8 cellular contexts compared by ENCODE assay signal in the genomic region with DNA sequence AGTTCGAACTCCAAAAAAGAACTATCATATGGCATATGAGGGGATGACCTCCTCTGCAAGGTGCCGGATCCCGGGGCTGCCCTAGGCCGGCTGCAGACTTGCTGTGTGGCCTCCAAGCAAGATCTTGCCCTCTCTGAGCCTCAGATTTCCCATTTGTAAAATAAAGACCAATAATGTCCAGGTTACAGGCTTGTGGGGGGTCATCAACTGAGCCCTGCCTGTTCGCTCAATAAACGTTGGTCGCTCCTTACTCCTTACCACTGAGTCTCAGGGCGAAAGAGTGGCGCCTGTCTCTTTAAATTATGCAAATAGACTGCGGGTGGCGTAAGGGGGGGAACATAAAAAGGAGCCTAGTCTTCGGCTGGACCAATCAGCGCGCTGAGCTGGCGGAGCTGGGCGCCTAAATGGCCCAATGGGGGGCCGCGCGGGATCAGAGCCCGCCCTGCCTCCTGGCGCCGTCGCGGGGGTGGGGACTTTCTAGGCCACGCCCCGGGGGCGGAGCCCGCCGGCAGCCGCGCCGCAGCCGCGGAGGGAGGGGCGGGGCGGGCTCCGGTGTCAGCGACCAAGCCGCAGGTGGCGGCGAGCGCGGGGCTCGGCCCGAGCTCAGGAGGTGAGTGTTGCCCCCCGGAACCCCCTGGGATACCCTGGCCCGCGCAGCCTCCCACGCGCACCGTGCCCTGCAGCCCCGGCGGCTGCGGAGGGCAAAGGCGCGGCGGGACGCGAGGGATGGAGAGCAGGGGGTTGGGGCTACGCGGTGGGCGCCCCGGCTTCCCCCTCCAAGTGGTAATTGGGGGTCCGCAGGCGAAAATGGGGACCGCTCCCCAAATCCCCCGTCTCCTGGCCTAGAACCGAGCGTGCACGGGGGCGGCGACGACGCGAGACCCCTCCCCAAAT. TPM values are rescaled to one million over a fixed set of nuclear protein-coding genes. Genes with fewer than 3 reads are reported as not detected.
DNase-seq lines count a peak whose midpoint lies in the region; TF ChIP-seq lines count a peak whose summit lies in the region.

No MANE protein-coding gene starts in this region.

- TF ChIP-seq CTCF in HFFc6 (IDR thresholded peaks at IDR 0.05): no peak
- TF ChIP-seq CTCF in NB4 (IDR thresholded peaks at IDR 0.05; ENCODE audit: low read depth, low read length): no peak
- no peak for TF ChIP-seq CTCF in suprapubic skin (IDR thresholded peaks at IDR 0.05)

- H3K9me3 ChIP-seq in suprapubic skin: no peaks in the 10 kb centered on the region

- peak; percentile 32 for TF ChIP-seq POLR2A in NB4 (IDR thresholded peaks at IDR 0.05; ENCODE audit: extremely low read depth, insufficient read length)
- TF ChIP-seq POLR2A in suprapubic skin (IDR thresholded peaks at IDR 0.05): no peak

- H3K4me1 ChIP-seq in suprapubic skin: peaks cover 14% of the 10 kb centered on the region

- H3K27ac Mint-ChIP-seq in HFFc6: no peak overlapping the region
- H3K27ac Mint-ChIP-seq in activated naive CD4-positive, alpha-beta T cell treated with anti-CD3 and anti-CD28 coated beads, Interleukin-2, amount 10 ng/mL, durations not matched to agents 7 days and 5 days: peak overlapping the region; percentile 82

- H3K27me3 Mint-ChIP-seq in HFFc6 (ENCODE audit: insufficient read depth): no peaks in the 10 kb centered on the region; the same call in 1 of the 2 replicates
- no peaks in the 10 kb centered on the region for H3K27me3 Mint-ChIP-seq in activated naive CD4-positive, alpha-beta T cell treated with anti-CD3 and anti-CD28 coated beads, Interleukin-2, amount 10 ng/mL, durations not matched to agents 7 days and 5 days

- H3K36me3 Mint-ChIP-seq in HFFc6 (ENCODE audit: low read depth): no peaks in the 10 kb centered on the region
- H3K36me3 Mint-ChIP-seq in activated naive CD4-positive, alpha-beta T cell treated with anti-CD3 and anti-CD28 coated beads, Interleukin-2, amount 10 ng/mL, durations not matched to agents 7 days and 5 days: peaks cover 11% of the 10 kb centered on the region

- WGBS in suprapubic skin: 21% methylated on average over 24 of the region's 75 CpGs

- CTCF ChIA-PET in activated naive CD4-positive, alpha-beta T cell treated with anti-CD3 and anti-CD28 coated beads, Interleukin-2, amount 10 ng/mL, durations not matched to agents 7 days and 5 days (lab: Charles Lee): interaction anchor here (1.0 to 1.6 kb wide), 3 partner anchors 20 to 166 kb away, joined by 3 to 4 read pairs (median 3); no protein-coding TSS in a partner anchor

- H3K27me3 ChIP-seq in suprapubic skin: no peaks in the 10 kb centered on the region

- H3K4me3 Mint-ChIP-seq in HFFc6: no peak overlapping the region
- H3K4me3 Mint-ChIP-seq in activated naive CD4-positive, alpha-beta T cell treated with anti-CD3 and anti-CD28 coated beads, Interleukin-2, amount 10 ng/mL, durations not matched to agents 7 days and 5 days: peak overlapping the region; percentile 98

- no peak overlapping the region for H3K27ac ChIP-seq in suprapubic skin

- peak; percentile 86 for DNase-seq in GF-D8 (lab: John Stamatoyannopoulos, UW)
- peak; percentile 75 for DNase-seq in HFFc6
- DNase-seq in NB4 (ENCODE audit: low read depth): peak; percentile 94
- DNase-seq in SK-N-DZ (ENCODE audit: low spot score): peak; percentile 93
- peak; percentile 96 for DNase-seq in activated naive CD4-positive, alpha-beta T cell treated with anti-CD3 and anti-CD28 coated beads, Interleukin-2, amount 10 ng/mL, durations not matched to agents 7 days and 5 days
- peak; percentile 97 for DNase-seq in globus pallidus (ENCODE audit: low spot score)
- DNase-seq in nucleus accumbens (lab: John Stamatoyannopoulos, UW): peak; percentile 37 to 98 (median 93)
- DNase-seq in suprapubic skin (ENCODE audit: low spot score in 2 of 2): peak; percentile 89 to 95

- H3K36me3 ChIP-seq in suprapubic skin: no peaks in the 10 kb centered on the region

- H3K4me3 ChIP-seq in NB4 (ENCODE audit: low read depth, low read length) (peak overlapping the region; percentile 21), suprapubic skin (peak overlapping the region; percentile 52)

- H3K4me1 Mint-ChIP-seq in HFFc6 (ENCODE audit: low read depth): no peaks in the 10 kb centered on the region
- H3K4me1 Mint-ChIP-seq in activated naive CD4-positive, alpha-beta T cell treated with anti-CD3 and anti-CD28 coated beads, Interleukin-2, amount 10 ng/mL, durations not matched to agents 7 days and 5 days: peaks cover 52% of the 10 kb centered on the region

- H3K9me3 Mint-ChIP-seq in HFFc6: no peaks in the 10 kb centered on the region
- H3K9me3 Mint-ChIP-seq in activated naive CD4-positive, alpha-beta T cell treated with anti-CD3 and anti-CD28 coated beads, Interleukin-2, amount 10 ng/mL, durations not matched to agents 7 days and 5 days: no peaks in the 10 kb centered on the region

- TF ChIP-seq EP300 in suprapubic skin (IDR thresholded peaks at IDR 0.05): no peak

RNA-seq across cellular contexts. Expression of a gene that starts 3.8 kb away (rescaled TPM):
- 1 to 10 TPM in 1 of 6 experiments, under 1 TPM in 5; 0.31 to 1.1 (median 0.40) TPM for total RNA-seq in HFFc6 (2021; fragmentation: NEBNext Ultra II Directional; extraction: Animal tissue kit (Norgen Biotek cat#: 25700))
- polyA plus RNA-seq in SK-N-DZ (2014; cell fraction: cytosol; rRNA removed): 11.8 and 13.1 TPM in 2 replicates
- 15.7 and 16.8 TPM in 2 replicates for polyA plus RNA-seq in SK-N-DZ (2014; cell fraction: nucleus; rRNA removed)
- total RNA-seq in suprapubic skin: 10 to 100 TPM; 32.6 to 48.2 (median 35.7) TPM

RNA-seq across cellular contexts. Expression of a gene that starts 28.2 kb away (rescaled TPM):
- total RNA-seq in HFFc6 (2021; fragmentation: NEBNext Ultra II Directional; extraction: Animal tissue kit (Norgen Biotek cat#: 25700)): 10 to 100 TPM; 56.0 to 77.9 (median 68.2) TPM
- 9.4 and 23.3 TPM in 2 replicates for polyA plus RNA-seq in SK-N-DZ (2014; cell fraction: cytosol; rRNA removed)
- polyA plus RNA-seq in SK-N-DZ (2014; cell fraction: nucleus; rRNA removed): 5.7 and 20.2 TPM in 2 replicates
- total RNA-seq in suprapubic skin: 10 to 100 TPM; 16.8 to 42.5 (median 26.4) TPM

RNA-seq across cellular contexts. Expression of a gene that starts 47.5 kb away (rescaled TPM):
- not detected for total RNA-seq in HFFc6 (2021; fragmentation: NEBNext Ultra II Directional; extraction: Animal tissue kit (Norgen Biotek cat#: 25700))
- not detected in 2 replicates for polyA plus RNA-seq in SK-N-DZ (2014; cell fraction: cytosol; rRNA removed)
- polyA plus RNA-seq in SK-N-DZ (2014; cell fraction: nucleus; rRNA removed): not detected in 2 replicates
- 10 to 100 TPM in 1 of 4 donors, 1 to 10 TPM in 3; 1.4 to 12.1 (median 5.9) TPM for total RNA-seq in suprapubic skin

RNA-seq across cellular contexts. Expression of a gene that starts 59.3 kb away (rescaled TPM):
- under 1 TPM; 0.07 to 0.71 (median 0.21) TPM for total RNA-seq in HFFc6 (2021; fragmentation: NEBNext Ultra II Directional; extraction: Animal tissue kit (Norgen Biotek cat#: 25700))
- 3.8 and 4.0 TPM in 2 replicates for polyA plus RNA-seq in SK-N-DZ (2014; cell fraction: cytosol; rRNA removed)
- 11.3 and 12.9 TPM in 2 replicates for polyA plus RNA-seq in SK-N-DZ (2014; cell fraction: nucleus; rRNA removed)
- under 1 TPM in 1 of 4 donors, not detected in 3; 0.16 TPM for total RNA-seq in suprapubic skin

Comparison
In these comparisons a context has a peak if more than half of its experiments do, and no peak if none do; other contexts are left out.
1. RNA of a gene that starts 3.8 kb away (total RNA-seq): 32.6 to 48.2 TPM in suprapubic skin; 0.31 to 1.1 TPM in HFFc6; every median in the first group is over 10 times any median in the second.
2. Peak in every context shown above with its lines, with median percentiles within 50 percentile points of each other: DNase-seq.